21 cellular contexts compared by ENCODE assay signal in genomic region chr10:78817361-78817760, GRCh38.
A peak's percentile ranks its signal among the peaks of the same experiment; 100 is the strongest.
DNase-seq lines count a peak whose midpoint lies in the region; ATAC-seq, FAIRE-seq and TF ChIP-seq lines count a peak whose summit lies in the region.
"Had no signal": no experiment of that assay in that cellular context is flagged by ENCODE, and none has a peak within 500 bp of the region (broad histone marks: within the 10 kb centered on the region; RNA-seq: fewer than 3 reads in every experiment).

No MANE protein-coding gene starts in this region.

- H3K4me1 Mint-ChIP-seq in GM23338: peaks cover 14% of the 10 kb centered on the region
- H3K4me1 Mint-ChIP-seq: activated CD4-positive, alpha-beta memory T cell treated with anti-CD3 and anti-CD28 coated beads, Interleukin-2, amount 10 ng/mL, durations not matched to agents 7 days and 5 days had no signal

- no peaks in the 10 kb centered on the region for H3K36me3 Mint-ChIP-seq in GM23338 (ENCODE audit: low read depth)
- H3K36me3 Mint-ChIP-seq: activated naive CD8-positive, alpha-beta T cell; natural killer cell treated with Interleukin-12 subunit alpha and Interleukin-12 subunit beta and Interleukin-15 and Interleukin-18, amount 100 ng/mL, for 72 hours had no signal

- TF ChIP-seq CTCF in GM23338 (conservative IDR thresholded peaks at IDR 0.05; ENCODE audit: low read depth in 2 of 2) (no peak), fibroblast of the aortic adventitia (IDR thresholded peaks at IDR 0.05; ENCODE audit: insufficient read depth, low read length) (no peak), pancreas (IDR thresholded peaks at IDR 0.05) (no peak)

- H3K9me3 ChIP-seq in pancreas: no peaks in the 10 kb centered on the region

- H3K27me3 ChIP-seq in GM23338 (ENCODE audit: insufficient read depth) (no peaks in the 10 kb centered on the region), pancreas (no peaks in the 10 kb centered on the region)
- H3K27me3 ChIP-seq: cardiac muscle cell had no signal

- no peaks in the 10 kb centered on the region for H3F3A ChIP-seq in GM23338 (replicated peaks; ENCODE audit: low read depth)

- H3K79me2 ChIP-seq in GM23338 (replicated peaks; ENCODE audit: insufficient read depth): no peaks in the 10 kb centered on the region

- ATAC-seq in GM23338 (no peak), pancreas (peak in 3 of 4 donors; percentile 15 to 40 (median 40)), HG03565 (IDR thresholded peaks at IDR 0.05; ENCODE audit: unreplicated experiment) (no peak), GM18517 (IDR thresholded peaks at IDR 0.05; ENCODE audit: unreplicated experiment) (no peak)
- ATAC-seq: activated T-cell treated with anti-CD3 and anti-CD28 coated beads, Interleukin-2, amount 50 U/mL, for 4 hours; natural killer cell treated with Interleukin-12 subunit alpha and Interleukin-12 subunit beta and Interleukin-15 and Interleukin-18, amount 100 ng/mL, for 72 hours; PC-3; SK-N-SH treated with all-trans-retinoic acid at 6 μM for 48 hours had no signal

- no peaks in the 10 kb centered on the region for H3K9me3 Mint-ChIP-seq in GM23338
- H3K9me3 Mint-ChIP-seq: activated CD4-positive, alpha-beta memory T cell treated with anti-CD3 and anti-CD28 coated beads, Interleukin-2, amount 10 ng/mL, durations not matched to agents 7 days and 5 days; activated T-cell treated with anti-CD3 and anti-CD28 coated beads, Interleukin-2, amount 50 U/mL, for 4 hours; endodermal cell; natural killer cell treated with Interleukin-12 subunit alpha and Interleukin-12 subunit beta and Interleukin-15 and Interleukin-18, amount 100 ng/mL, for 72 hours had no signal

- intact Hi-C loops in pancreas (cut with DNase I) (no loop called here), head of caudate nucleus (cut with DNase I) (no loop called here)

- peak overlapping the region; percentile 11; the same call in 1 of the 2 replicates for H3K27ac Mint-ChIP-seq in GM23338
- H3K27ac Mint-ChIP-seq: activated CD4-positive, alpha-beta memory T cell treated with anti-CD3 and anti-CD28 coated beads, Interleukin-2, amount 10 ng/mL, durations not matched to agents 7 days and 5 days; activated naive CD8-positive, alpha-beta T cell; endodermal cell; natural killer cell treated with Interleukin-12 subunit alpha and Interleukin-12 subunit beta and Interleukin-15 and Interleukin-18, amount 100 ng/mL, for 72 hours had no signal

- H3K4me2 ChIP-seq in GM23338: 0 out of 2 replicates have a peak overlapping the region, but pooled peaks have one; percentile 46

- H3K27ac ChIP-seq in GM23338 (ENCODE audit: low read depth) (no peak overlapping the region), pancreas (no peak overlapping the region)
- H3K27ac ChIP-seq: cardiac muscle cell had no signal

- H3K4me3 ChIP-seq in GM23338: no peak overlapping the region
- no peak overlapping the region for H3K4me3 ChIP-seq in fibroblast of the aortic adventitia (ENCODE audit: low read depth, low read length)
- H3K4me3 ChIP-seq in pancreas: no peak overlapping the region
- H3K4me3 ChIP-seq: cardiac muscle cell had no signal

- peak; percentile 5 for DNase-seq in GM23338 (ENCODE audit: low spot score)
- DNase-seq in RPMI8226: peak; percentile 14
- DNase-seq in fibroblast of the aortic adventitia (ENCODE audit: low read depth): peak; percentile 40
- DNase-seq in pancreas: no peak
- DNase-seq in glomerular visceral epithelial cell (ENCODE audit: extremely low spot score): no peak
- DNase-seq in head of caudate nucleus: no peak
- DNase-seq: activated CD4-positive, alpha-beta memory T cell treated with anti-CD3 and anti-CD28 coated beads, Interleukin-2, amount 10 ng/mL, durations not matched to agents 7 days and 5 days; activated T-cell treated with anti-CD3 and anti-CD28 coated beads, Interleukin-2, amount 50 U/mL, for 4 hours; endodermal cell; foreskin fibroblast; mammary epithelial cell; NCI-H187; NCI-H510A; PC-3; stimulated activated CD4-positive, alpha-beta T cell treated with anti-CD3 and anti-CD28 coated beads, Interleukin-1b, Interleukin-23, amount 100 ng/mL, for 48 hours had no signal

- peaks cover 3% of the 10 kb centered on the region for H3K27me3 Mint-ChIP-seq in GM23338 (ENCODE audit: insufficient read depth, low read depth, poor library complexity)
- H3K27me3 Mint-ChIP-seq: activated naive CD8-positive, alpha-beta T cell had no signal

- peaks cover 17% of the 10 kb centered on the region for H3K4me1 ChIP-seq in GM23338 (ENCODE audit: insufficient read depth)
- peaks cover 0 to 4% (median 0%) of the 10 kb centered on the region in 3 donors for H3K4me1 ChIP-seq in pancreas

- no peaks in the 10 kb centered on the region for H4K20me1 ChIP-seq in GM23338 (replicated peaks; ENCODE audit: insufficient read depth)

- no peak overlapping the region for H3K4me3 Mint-ChIP-seq in GM23338
- H3K4me3 Mint-ChIP-seq: activated CD4-positive, alpha-beta memory T cell treated with anti-CD3 and anti-CD28 coated beads, Interleukin-2, amount 10 ng/mL, durations not matched to agents 7 days and 5 days; activated naive CD8-positive, alpha-beta T cell; activated T-cell treated with anti-CD3 and anti-CD28 coated beads, Interleukin-2, amount 50 U/mL, for 4 hours; endodermal cell; natural killer cell treated with Interleukin-12 subunit alpha and Interleukin-12 subunit beta and Interleukin-15 and Interleukin-18, amount 100 ng/mL, for 72 hours had no signal

- WGBS in pancreas, 2 donors: 83% methylated on average over 3 of the region's 3 CpGs

- no peaks in the 10 kb centered on the region for H3K36me3 ChIP-seq in GM23338 (ENCODE audit: insufficient read depth)
- no peaks in the 10 kb centered on the region for H3K36me3 ChIP-seq in pancreas
- H3K36me3 ChIP-seq: cardiac muscle cell had no signal

- H2AFZ ChIP-seq in GM23338: peak overlapping the region; percentile 29; the same call in 1 of the 2 replicates

- no peak for FAIRE-seq in pancreas (lab: Jason Lieb, UNC)

- no peaks in the 10 kb centered on the region for H3K9me2 ChIP-seq in GM23338 (ENCODE audit: insufficient read depth)

TF ChIP-seq in GM23338, 12 proteins besides CTCF, POLR2A, EP300 and RAD21:
- no peak for TF ChIP-seq NANOG (IDR thresholded peaks at IDR 0.05; ENCODE audit: borderline replicate concordance)
- TF ChIP-seq, protein P1, sequence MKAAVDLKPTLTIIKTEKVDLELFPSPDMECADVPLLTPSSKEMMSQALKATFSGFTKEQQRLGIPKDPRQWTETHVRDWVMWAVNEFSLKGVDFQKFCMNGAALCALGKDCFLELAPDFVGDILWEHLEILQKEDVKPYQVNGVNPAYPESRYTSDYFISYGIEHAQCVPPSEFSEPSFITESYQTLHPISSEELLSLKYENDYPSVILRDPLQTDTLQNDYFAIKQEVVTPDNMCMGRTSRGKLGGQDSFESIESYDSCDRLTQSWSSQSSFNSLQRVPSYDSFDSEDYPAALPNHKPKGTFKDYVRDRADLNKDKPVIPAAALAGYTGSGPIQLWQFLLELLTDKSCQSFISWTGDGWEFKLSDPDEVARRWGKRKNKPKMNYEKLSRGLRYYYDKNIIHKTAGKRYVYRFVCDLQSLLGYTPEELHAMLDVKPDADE (IDR thresholded peaks at IDR 0.05): no peak
- TF ChIP-seq POLR2AphosphoS5 (IDR thresholded peaks at IDR 0.05; ENCODE audit: low read depth): no peak
- no peak for TF ChIP-seq REST (IDR thresholded peaks at IDR 0.05; ENCODE audit: unreplicated experiment)
- TF ChIP-seq ZNF331 (CRISPR knock-in tag; IDR thresholded peaks at IDR 0.05; ENCODE audit: low read depth): no peak
TF ChIP-seq in GM23338: peak in this region for 0.

Comparison
In these comparisons a context has a peak if more than half of its experiments do, and no peak if none do; other contexts are left out.
1. ATAC-seq: peak in pancreas (3 of 4); none in GM23338 (single experiment), HG03565 (single experiment) and GM18517 (single experiment).
2. DNase-seq: peak in GM23338 (single experiment), RPMI8226 (single experiment) and fibroblast of the aortic adventitia (single experiment); none in pancreas (0 of 6), glomerular visceral epithelial cell (single experiment) and head of caudate nucleus (0 of 42).